ENCODE assay signal across 19 cellular contexts in the genomic region with DNA sequence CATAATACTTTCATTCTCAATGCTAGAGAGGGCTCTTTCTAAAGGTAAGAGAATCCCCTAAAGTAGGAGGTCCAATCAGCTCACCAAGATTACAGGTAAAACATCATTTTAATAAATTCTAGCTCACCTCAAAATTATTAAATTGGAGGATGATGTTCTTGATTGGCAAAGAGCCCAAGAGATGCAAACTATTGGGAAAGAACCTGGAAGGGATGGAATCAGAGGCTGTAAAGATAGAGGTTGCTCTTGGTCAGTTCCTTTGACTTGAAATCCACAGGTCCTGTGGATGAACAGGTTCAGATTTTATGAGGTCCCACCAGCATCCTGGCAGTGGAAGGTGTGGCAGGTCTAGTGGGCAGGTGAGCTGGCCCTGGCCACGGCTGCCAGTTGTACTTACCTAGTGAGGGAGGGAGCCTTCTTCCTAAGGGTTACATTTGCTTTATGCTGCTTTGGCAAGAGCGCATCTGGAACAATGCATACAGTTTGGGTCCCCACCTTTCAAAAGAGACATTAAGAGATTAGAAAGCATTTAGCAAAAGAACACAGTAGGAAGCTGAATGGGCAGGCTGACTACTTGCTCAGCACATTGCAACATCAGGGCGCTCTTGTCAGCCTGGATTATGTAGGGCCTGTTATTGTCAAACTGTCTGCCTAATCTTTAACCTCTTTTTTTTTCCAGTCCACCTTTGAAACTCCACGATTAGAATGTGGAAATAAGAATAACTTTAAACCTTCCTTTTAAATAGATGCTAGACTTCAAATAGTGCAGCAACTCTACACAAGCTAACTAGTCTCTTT.
DNase-seq lines count a peak whose midpoint lies in the region; ATAC-seq, FAIRE-seq and TF ChIP-seq lines count a peak whose summit lies in the region.
"Had no signal": no experiment of that assay in that cellular context is flagged by ENCODE, and none has a peak within 500 bp of the region (broad histone marks: within the 10 kb centered on the region; RNA-seq: fewer than 3 reads in every experiment).

No MANE protein-coding gene starts in this region.

- TF ChIP-seq POLR2A in GM12891 (IDR thresholded peaks at IDR 0.05; ENCODE audit: low read depth, low read length): no peak

- H3K4me1 ChIP-seq in right atrium auricular region: no peaks in the 10 kb centered on the region
- H3K4me1 ChIP-seq in right cardiac atrium (ENCODE audit: control insufficient read depth, insufficient read depth, low read length): no peaks in the 10 kb centered on the region
- peaks cover 29% of the 10 kb centered on the region for H3K4me1 ChIP-seq in astrocyte (ENCODE audit: insufficient read depth, low read length)
- no peaks in the 10 kb centered on the region for H3K4me1 ChIP-seq in upper lobe of right lung

- peaks cover 34% of the 10 kb centered on the region for H3K4me1 Mint-ChIP-seq in astrocyte (ENCODE audit: low read depth, unreplicated experiment)
- H3K4me1 Mint-ChIP-seq: activated CD4-positive, alpha-beta T cell treated with anti-CD3 and anti-CD28 coated beads, Interleukin-2, amount 10 ng/mL, durations not matched to agents 7 days and 5 days had no signal

- H4K20me1 ChIP-seq in astrocyte (ENCODE audit: insufficient read depth, low read length): peaks cover 4% of the 10 kb centered on the region

- H3K4me3 Mint-ChIP-seq in astrocyte (ENCODE audit: unreplicated experiment): no peak overlapping the region
- H3K4me3 Mint-ChIP-seq: activated CD4-positive, alpha-beta T cell treated with anti-CD3 and anti-CD28 coated beads, Interleukin-2, amount 10 ng/mL, durations not matched to agents 7 days and 5 days; activated naive CD4-positive, alpha-beta T cell treated with anti-CD3 and anti-CD28 coated beads for 36 hours; brain; CD8-positive, alpha-beta T cell had no signal

- H3K79me2 ChIP-seq in astrocyte (ENCODE audit: insufficient read depth, low read length): no peaks in the 10 kb centered on the region

- H3K27ac ChIP-seq in right atrium auricular region (no peak overlapping the region), right cardiac atrium (ENCODE audit: low read length) (no peak overlapping the region), astrocyte (ENCODE audit: low read depth, low read length) (no peak overlapping the region), upper lobe of right lung (no peak overlapping the region)

- H3K36me3 ChIP-seq in right atrium auricular region (no peaks in the 10 kb centered on the region), astrocyte (ENCODE audit: insufficient read depth, low read length) (no peaks in the 10 kb centered on the region), upper lobe of right lung (no peaks in the 10 kb centered on the region)

- no peak overlapping the region for H2AFZ ChIP-seq in astrocyte (ENCODE audit: low read depth, low read length)

- H3K4me3 ChIP-seq in right atrium auricular region: no peak overlapping the region
- H3K4me3 ChIP-seq in right cardiac atrium (ENCODE audit: low read length): no peak overlapping the region
- no peak overlapping the region for H3K4me3 ChIP-seq in astrocyte (ENCODE audit: insufficient read depth, low read depth, low read length)
- no peak overlapping the region for H3K4me3 ChIP-seq in foreskin fibroblast (ENCODE audit: low read depth in 1 of 2, low read length in 2 of 2)
- no peak overlapping the region for H3K4me3 ChIP-seq in upper lobe of right lung
- H3K4me3 ChIP-seq: SK-N-MC had no signal

- TF ChIP-seq CTCF in right atrium auricular region (IDR thresholded peaks at IDR 0.05): no peak
- no peak for TF ChIP-seq CTCF in astrocyte (IDR thresholded peaks at IDR 0.05; ENCODE audit: insufficient read depth, low read depth, low read length)
- no peak for TF ChIP-seq CTCF in foreskin fibroblast (IDR thresholded peaks at IDR 0.05; ENCODE audit: low read depth, low read length)
- no peak for TF ChIP-seq CTCF in upper lobe of right lung (IDR thresholded peaks at IDR 0.05)

- no peak overlapping the region for H3K9ac ChIP-seq in astrocyte (ENCODE audit: low read length)

- no peak overlapping the region for H3K4me2 ChIP-seq in astrocyte (ENCODE audit: low read length)

- intact Hi-C loops in right cardiac atrium (cut with DNase I): no loop called here
- intact Hi-C loops in upper lobe of right lung (cut with DNase I): loop anchor here (5.0 kb wide), 1 partner anchor 173 kb away; no protein-coding TSS in a partner anchor

- no peaks in the 10 kb centered on the region for H3K27me3 Mint-ChIP-seq in astrocyte (ENCODE audit: low read depth, unreplicated experiment)
- H3K27me3 Mint-ChIP-seq: activated CD4-positive, alpha-beta T cell treated with anti-CD3 and anti-CD28 coated beads, Interleukin-2, amount 10 ng/mL, durations not matched to agents 7 days and 5 days; brain had no signal

- no peaks in the 10 kb centered on the region for H3K9me3 Mint-ChIP-seq in astrocyte (ENCODE audit: unreplicated experiment)
- H3K9me3 Mint-ChIP-seq: activated CD4-positive, alpha-beta T cell treated with anti-CD3 and anti-CD28 coated beads, Interleukin-2, amount 10 ng/mL, durations not matched to agents 7 days and 5 days; activated naive CD4-positive, alpha-beta T cell treated with anti-CD3 and anti-CD28 coated beads for 36 hours; brain; CD8-positive, alpha-beta T cell had no signal

- DNase-seq in right atrium auricular region (ENCODE audit: low spot score) (peak; percentile 38), right cardiac atrium (no peak), astrocyte (ENCODE audit: low read depth) (no peak), foreskin fibroblast (peak; percentile 56 to 75), upper lobe of right lung (no peak), GM19238 (ENCODE audit: insufficient read length, low spot score) (no peak), NCI-H1092 treated with DMSO at 0.1 percent for 48 hours (lab: John Stamatoyannopoulos, UW) (no peak), GM12891 (ENCODE audit: insufficient read length, low spot score) (no peak)
- DNase-seq: activated CD4-positive, alpha-beta T cell treated with anti-CD3 and anti-CD28 coated beads, Interleukin-2, amount 10 ng/mL, durations not matched to agents 7 days and 5 days; activated naive CD4-positive, alpha-beta T cell treated with anti-CD3 and anti-CD28 coated beads for 36 hours; CD8-positive, alpha-beta T cell; DMS79 treated with DMSO at 0.1 percent for 48 hours; hippocampal formation; kidney; NCI-H187; NCI-H510A treated with DMSO at 0.1 percent for 48 hours; stimulated activated CD4-positive, alpha-beta T cell treated with anti-CD3 and anti-CD28 coated beads, Interleukin-2, amount 100 ng/mL, for 48 hours had no signal

- FAIRE-seq in astrocyte (lab: Jason Lieb, UNC): no peak
- no peak for FAIRE-seq in GM12891 (lab: Jason Lieb, UNC)
- FAIRE-seq: kidney had no signal

- no peaks in the 10 kb centered on the region for H3K27me3 ChIP-seq in right atrium auricular region
- H3K27me3 ChIP-seq in right cardiac atrium (ENCODE audit: control insufficient read depth, insufficient read depth): no peaks in the 10 kb centered on the region
- peaks cover 4% of the 10 kb centered on the region for H3K27me3 ChIP-seq in astrocyte (ENCODE audit: insufficient read depth, low read length)
- no peaks in the 10 kb centered on the region for H3K27me3 ChIP-seq in upper lobe of right lung

- H3K36me3 Mint-ChIP-seq in astrocyte (ENCODE audit: low read depth, unreplicated experiment): no peaks in the 10 kb centered on the region
- H3K36me3 Mint-ChIP-seq: CD8-positive, alpha-beta T cell had no signal

- H3K27ac Mint-ChIP-seq in astrocyte (ENCODE audit: unreplicated experiment): peak overlapping the region; percentile 7
- H3K27ac Mint-ChIP-seq: activated CD4-positive, alpha-beta T cell treated with anti-CD3 and anti-CD28 coated beads, Interleukin-2, amount 10 ng/mL, durations not matched to agents 7 days and 5 days; activated naive CD4-positive, alpha-beta T cell treated with anti-CD3 and anti-CD28 coated beads for 36 hours; brain; CD8-positive, alpha-beta T cell had no signal

- 81% methylated on average over 4 of the region's 4 CpGs for WGBS in right cardiac atrium

- ATAC-seq in right cardiac atrium (no peak), upper lobe of right lung (peak; percentile 57)
- ATAC-seq: CD8-positive, alpha-beta T cell had no signal

- H3K9me3 ChIP-seq in right atrium auricular region (no peaks in the 10 kb centered on the region), right cardiac atrium (ENCODE audit: control insufficient read depth, low read length) (no peaks in the 10 kb centered on the region), astrocyte (ENCODE audit: insufficient read depth, low read depth, low read length) (no peaks in the 10 kb centered on the region), upper lobe of right lung (no peaks in the 10 kb centered on the region)

TF ChIP-seq in GM12891, 5 proteins besides CTCF, POLR2A, EP300 and RAD21:
- TF ChIP-seq TAF1 (IDR thresholded peaks at IDR 0.05; ENCODE audit: low read depth, low read length): no peak
- TF ChIP-seq SPI1 (IDR thresholded peaks at IDR 0.05; ENCODE audit: low read depth, low read length): no peak
- no peak for TF ChIP-seq PAX5 (IDR thresholded peaks at IDR 0.05; ENCODE audit: insufficient read depth, low read length, severe bottlenecking)
- TF ChIP-seq POU2F2 (IDR thresholded peaks at IDR 0.05; ENCODE audit: low read depth, low read length): no peak
- TF ChIP-seq POLR2AphosphoS5 (IDR thresholded peaks at IDR 0.05; ENCODE audit: low read depth, low read length): no peak

Comparison
In these comparisons a context has a peak if more than half of its experiments do, and no peak if none do; other contexts are left out.
1. DNase-seq: peak in right atrium auricular region (single experiment) and foreskin fibroblast (2 of 2); none in right cardiac atrium (0 of 3), astrocyte (single experiment), upper lobe of right lung (single experiment), GM19238 (single experiment), NCI-H1092 treated with DMSO at 0.1 percent for 48 hours (single experiment) and GM12891 (single experiment).